In genomic region chr2:25294573-25295462, GRCh38 we compare ENCODE assay signal across 8 cellular contexts. TPM values are rescaled to one million over a fixed set of nuclear protein-coding genes. Genes with fewer than 3 reads are reported as not detected.
A peak's percentile ranks its signal among the peaks of the same experiment; 100 is the strongest.
DNase-seq lines count a peak whose midpoint lies in the region; ATAC-seq, FAIRE-seq and TF ChIP-seq lines count a peak whose summit lies in the region.

No MANE protein-coding gene starts in this region.

- H3K4me3 Mint-ChIP-seq in activated T-helper 1 cell treated with anti-CD3 and anti-CD28 coated beads, Interleukin-12 subunit alpha, Interleukin-12 subunit beta, Interleukin-2, Interleukin-4 antibody, amounts not matched to agents 30 ng/mL and 10 ng/mL and 1 ng/mL, durations not matched to agents 14 hours and 24 hours and 36 hours = peak overlapping the region; percentile 62

- WGBS in pancreas, 2 donors = 52 to 59% methylated on average over 16 of the region's 16 CpGs

- peaks cover 0 to 10% (median 0%) of the 10 kb centered on the region in 3 donors for H3K4me1 ChIP-seq in pancreas

- H3K27me3 Mint-ChIP-seq in activated T-helper 1 cell treated with anti-CD3 and anti-CD28 coated beads, Interleukin-12 subunit alpha, Interleukin-12 subunit beta, Interleukin-2, Interleukin-4 antibody, amounts not matched to agents 30 ng/mL and 10 ng/mL and 1 ng/mL, durations not matched to agents 14 hours and 24 hours and 36 hours (ENCODE audit: insufficient read depth) = no peaks in the 10 kb centered on the region

- H3K4me3 ChIP-seq in fibroblast of the aortic adventitia (ENCODE audit: low read depth, low read length) = no peak overlapping the region
- H3K4me3 ChIP-seq in pancreas = no peak overlapping the region

- H3K4me1 Mint-ChIP-seq in activated T-helper 1 cell treated with anti-CD3 and anti-CD28 coated beads, Interleukin-12 subunit alpha, Interleukin-12 subunit beta, Interleukin-2, Interleukin-4 antibody, amounts not matched to agents 30 ng/mL and 10 ng/mL and 1 ng/mL, durations not matched to agents 14 hours and 24 hours and 36 hours (ENCODE audit: low read depth) = peaks cover 44% of the 10 kb centered on the region

- TF ChIP-seq CTCF in fibroblast of the aortic adventitia (IDR thresholded peaks at IDR 0.05; ENCODE audit: insufficient read depth, low read length) (no peak), pancreas (IDR thresholded peaks at IDR 0.05) (no peak)

- ATAC-seq in HG02970 (IDR thresholded peaks at IDR 0.05; ENCODE audit: low FRiP score, unreplicated experiment) (peak; percentile 50), pancreas (peak; percentile 51 to 89 (median 86))

- H3K9me3 Mint-ChIP-seq in activated T-helper 1 cell treated with anti-CD3 and anti-CD28 coated beads, Interleukin-12 subunit alpha, Interleukin-12 subunit beta, Interleukin-2, Interleukin-4 antibody, amounts not matched to agents 30 ng/mL and 10 ng/mL and 1 ng/mL, durations not matched to agents 14 hours and 24 hours and 36 hours = no peaks in the 10 kb centered on the region

- peak overlapping the region; percentile 90 for H3K27ac Mint-ChIP-seq in activated T-helper 1 cell treated with anti-CD3 and anti-CD28 coated beads, Interleukin-12 subunit alpha, Interleukin-12 subunit beta, Interleukin-2, Interleukin-4 antibody, amounts not matched to agents 30 ng/mL and 10 ng/mL and 1 ng/mL, durations not matched to agents 14 hours and 24 hours and 36 hours

- no peaks in the 10 kb centered on the region for H3K27me3 ChIP-seq in pancreas

- DNase-seq in NCI-H748 (lab: John Stamatoyannopoulos, UW; ENCODE audit: unreplicated experiment) (peak; percentile 18), NCI-H748 treated with DMSO at 0.1 percent for 48 hours (lab: John Stamatoyannopoulos, UW) (no peak), NOMO-1 treated with DMSO at 0.1 percent for 48 hours (lab: John Stamatoyannopoulos, UW; ENCODE audit: unreplicated experiment) (peak; percentile 78), fibroblast of the aortic adventitia (ENCODE audit: low read depth) (peak; percentile 46), pancreas (peak; percentile 40 to 78 (median 64)), urothelium cell line (ENCODE audit: low spot score) (peak; percentile 86)
- peak; percentile 77 for DNase-seq in activated T-helper 1 cell treated with anti-CD3 and anti-CD28 coated beads, Interleukin-12 subunit alpha, Interleukin-12 subunit beta, Interleukin-2, Interleukin-4 antibody, amounts not matched to agents 30 ng/mL and 10 ng/mL and 1 ng/mL, durations not matched to agents 14 hours and 24 hours and 36 hours (ENCODE audit: low spot score)

- FAIRE-seq in pancreas (lab: Jason Lieb, UNC) (no peak), urothelium cell line (lab: Jason Lieb, UNC) (peak; percentile 86)

- intact Hi-C loops in activated T-helper 1 cell treated with anti-CD3 and anti-CD28 coated beads, Interleukin-12 subunit alpha, Interleukin-12 subunit beta, Interleukin-2, Interleukin-4 antibody, amounts not matched to agents 30 ng/mL and 10 ng/mL and 1 ng/mL, durations not matched to agents 14 hours and 24 hours and 36 hours (cut with micrococcal nuclease) = loop anchor here (1.0 to 10.0 kb wide), 4 partner anchors 9 to 800 kb away; partner anchors contain the start of gene NCOA1
- intact Hi-C loops in pancreas (cut with DNase I) = no loop called here

- peaks cover 0 to 6% (median 0%) of the 10 kb centered on the region in 3 donors for H3K36me3 ChIP-seq in pancreas

- peak overlapping the region; percentile 1 to 69 (median 54) for H3K27ac ChIP-seq in pancreas

- no peaks in the 10 kb centered on the region for H3K9me3 ChIP-seq in pancreas

- H3K36me3 Mint-ChIP-seq in activated T-helper 1 cell treated with anti-CD3 and anti-CD28 coated beads, Interleukin-12 subunit alpha, Interleukin-12 subunit beta, Interleukin-2, Interleukin-4 antibody, amounts not matched to agents 30 ng/mL and 10 ng/mL and 1 ng/mL, durations not matched to agents 14 hours and 24 hours and 36 hours (ENCODE audit: low read depth) = peaks cover 33% of the 10 kb centered on the region

RNA-seq across cellular contexts. Expression of gene DNMT3A, which starts 46.9 kb away (rescaled TPM):
- 101 and 105 TPM in 2 replicates for total RNA-seq in activated T-helper 1 cell treated with anti-CD3 and anti-CD28 coated beads, Interleukin-12 subunit alpha, Interleukin-12 subunit beta, Interleukin-2, Interleukin-4 antibody, amounts not matched to agents 30 ng/mL and 10 ng/mL and 1 ng/mL, durations not matched to agents 14 hours and 24 hours and 36 hours
- total RNA-seq in fibroblast of the aortic adventitia (ENCODE audit: low replicate concordance) = 10.8 and 11.9 TPM in 2 replicates
- total RNA-seq in pancreas = 10 to 100 TPM; 13.7 to 30.9 (median 17.5) TPM
- 10 to 100 TPM; 10.3 to 19.1 TPM for polyA plus RNA-seq in pancreas
